16 cellular contexts compared by ENCODE assay signal in genomic region chr7:25638042-25638441, GRCh38.
DNase-seq lines count a peak whose midpoint lies in the region; ATAC-seq and TF ChIP-seq lines count a peak whose summit lies in the region.
"Had no signal": no experiment of that assay in that cellular context is flagged by ENCODE, and none has a peak within 500 bp of the region (broad histone marks: within the 10 kb centered on the region; RNA-seq: fewer than 3 reads in every experiment).

No MANE protein-coding gene starts in this region.

- H3K79me2 ChIP-seq in hepatocyte = no peaks in the 10 kb centered on the region

- H3K4me1 ChIP-seq in esophagus muscularis mucosa = peaks cover under 1 to 6% (median 4%) of the 10 kb centered on the region in 4 donors
- H3K4me1 ChIP-seq in hepatocyte (ENCODE audit: insufficient read depth) = peaks cover 9% of the 10 kb centered on the region
- peaks cover 22% of the 10 kb centered on the region for H3K4me1 ChIP-seq in testis

- TF ChIP-seq EP300 in esophagus muscularis mucosa (IDR thresholded peaks at IDR 0.05) = no peak

- no peak for TF ChIP-seq POLR2A in esophagus muscularis mucosa (IDR thresholded peaks at IDR 0.05; ENCODE audit: low read depth)
- no peak for TF ChIP-seq POLR2A in testis (IDR thresholded peaks at IDR 0.05)

- H3K27me3 ChIP-seq in esophagus muscularis mucosa = no peaks in the 10 kb centered on the region
- no peaks in the 10 kb centered on the region for H3K27me3 ChIP-seq in hepatocyte
- no peaks in the 10 kb centered on the region for H3K27me3 ChIP-seq in testis

- TF ChIP-seq CTCF in esophagus muscularis mucosa (IDR thresholded peaks at IDR 0.05) (no peak), hepatocyte (IDR thresholded peaks at IDR 0.05; ENCODE audit: poor library complexity) (no peak), testis (IDR thresholded peaks at IDR 0.05) (no peak)

- H4K20me1 ChIP-seq in hepatocyte (ENCODE audit: insufficient read depth, poor library complexity, severe bottlenecking) = no peaks in the 10 kb centered on the region

- H3K27ac ChIP-seq in esophagus muscularis mucosa (replicated peaks in 1 of 4) = no peak overlapping the region
- H3K27ac ChIP-seq in hepatocyte = peak overlapping the region; percentile 63
- peak overlapping the region; percentile 72 to 86 for H3K27ac ChIP-seq in testis

- H3K36me3 ChIP-seq in esophagus muscularis mucosa (no peaks in the 10 kb centered on the region), hepatocyte (replicated peaks; ENCODE audit: insufficient read depth, low read depth) (no peaks in the 10 kb centered on the region), testis (ENCODE audit: low read depth, missing control alignments) (no peaks in the 10 kb centered on the region)

- DNase-seq in Right ventricle myocardium inferior (ENCODE audit: missing footprints) = no peak
- DNase-seq in cardiac septum (ENCODE audit: low spot score) = no peak
- peak; percentile 79 for DNase-seq in esophagus muscularis mucosa (ENCODE audit: extremely low spot score)
- DNase-seq in hepatocyte (ENCODE audit: low spot score) = peak; percentile 29
- no peak for DNase-seq in testis
- no peak for DNase-seq in activated CD4-positive, CD25-positive, alpha-beta regulatory T cell (lab: John Stamatoyannopoulos, UW)
- DNase-seq: 8988T, DMS79 treated with DMSO at 0.1 percent for 48 hours, NCI-H1048, NCI-H1417 treated with DMSO at 0.1 percent for 48 hours, NCI-H187, NCI-H446, NCI-H526, OCI-M1 had no signal

- H2AFZ ChIP-seq in hepatocyte = no peak overlapping the region

- H3K4me3 ChIP-seq in esophagus muscularis mucosa = no peak overlapping the region
- H3K4me3 ChIP-seq in hepatocyte = no peak overlapping the region
- H3K4me3 ChIP-seq in testis = no peak overlapping the region

- no peaks in the 10 kb centered on the region for H3K9me2 ChIP-seq in hepatocyte (replicated peaks; ENCODE audit: insufficient read depth)

- H3K9me3 ChIP-seq in esophagus muscularis mucosa = no peaks in the 10 kb centered on the region
- H3K9me3 ChIP-seq in hepatocyte (ENCODE audit: low read depth) = no peaks in the 10 kb centered on the region
- no peaks in the 10 kb centered on the region for H3K9me3 ChIP-seq in testis

- intact Hi-C loops in Right ventricle myocardium inferior (cut with DNase I) (no loop called here), cardiac septum (cut with DNase I) (no loop called here), esophagus muscularis mucosa (cut with DNase I) (no loop called here), testis (cut with DNase I; ENCODE audit: low total_unique reads) (no loop called here)

- peak; percentile 30 for ATAC-seq in Right ventricle myocardium inferior
- no peak for ATAC-seq in HG03565 (IDR thresholded peaks at IDR 0.05; ENCODE audit: unreplicated experiment)
- ATAC-seq in GM19463 (IDR thresholded peaks at IDR 0.05; ENCODE audit: unreplicated experiment) = no peak

- no peak overlapping the region for H3K4me2 ChIP-seq in hepatocyte

Comparison
In these comparisons a context has a peak if more than half of its experiments do, and no peak if none do; other contexts are left out.
1. DNase-seq: peak in esophagus muscularis mucosa (single experiment) and hepatocyte (single experiment); none in Right ventricle myocardium inferior (single experiment), cardiac septum (single experiment), testis (single experiment) and activated CD4-positive, CD25-positive, alpha-beta regulatory T cell (0 of 4).
2. H3K27ac ChIP-seq: peak in hepatocyte (single experiment) and testis (2 of 2); none in esophagus muscularis mucosa (0 of 4).